Comparison of ENCODE assay signal across 27 cellular contexts in the genomic region with DNA sequence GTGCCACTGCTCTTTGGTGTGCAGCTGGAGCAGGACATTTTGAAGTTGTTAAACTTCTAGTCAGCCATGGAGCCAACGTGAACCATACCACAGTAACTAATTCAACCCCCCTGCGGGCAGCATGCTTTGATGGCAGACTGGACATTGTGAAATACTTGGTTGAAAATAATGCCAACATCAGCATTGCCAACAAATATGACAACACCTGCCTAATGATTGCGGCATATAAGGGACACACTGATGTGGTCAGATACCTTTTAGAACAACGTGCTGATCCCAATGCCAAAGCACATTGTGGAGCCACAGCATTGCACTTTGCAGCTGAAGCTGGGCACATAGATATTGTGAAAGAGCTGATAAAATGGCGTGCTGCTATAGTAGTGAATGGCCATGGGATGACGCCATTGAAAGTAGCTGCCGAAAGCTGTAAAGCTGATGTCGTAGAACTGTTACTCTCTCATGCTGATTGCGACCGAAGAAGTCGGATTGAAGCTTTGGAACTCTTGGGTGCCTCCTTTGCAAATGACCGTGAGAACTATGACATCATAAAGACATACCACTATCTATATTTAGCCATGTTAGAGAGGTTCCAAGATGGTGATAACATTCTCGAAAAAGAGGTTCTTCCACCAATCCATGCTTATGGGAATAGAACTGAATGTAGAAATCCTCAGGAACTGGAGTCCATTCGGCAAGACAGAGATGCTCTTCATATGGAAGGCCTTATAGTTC. TPM values are rescaled to one million over a fixed set of nuclear protein-coding genes. Genes with fewer than 3 reads are reported as not detected.
DNase-seq lines count a peak whose midpoint lies in the region; ATAC-seq, FAIRE-seq and TF ChIP-seq lines count a peak whose summit lies in the region.
"Had no signal": no experiment of that assay in that cellular context is flagged by ENCODE, and none has a peak within 500 bp of the region (broad histone marks: within the 10 kb centered on the region; RNA-seq: fewer than 3 reads in every experiment).

No MANE protein-coding gene starts in this region.

- BruUV-seq in MCF 10A (replicated peaks; lab: Mats Ljungman, UMichigan) (no TSS peak), HepG2 (replicated peaks; lab: Mats Ljungman, UMichigan) (no TSS peak)

- no peaks in the 10 kb centered on the region for H3K27me3 Mint-ChIP-seq in activated naive CD8-positive, alpha-beta T cell
- no peaks in the 10 kb centered on the region for H3K27me3 Mint-ChIP-seq in activated naive CD8-positive, alpha-beta T cell treated with anti-CD3 and anti-CD28 coated beads, Interleukin-2, amount 50 U/mL, for 24 hours
- H3K27me3 Mint-ChIP-seq in MCF 10A (ENCODE audit: insufficient read depth, unreplicated experiment), result no peaks in the 10 kb centered on the region
- H3K27me3 Mint-ChIP-seq: activated CD4-positive, alpha-beta memory T cell treated with anti-CD3 and anti-CD28 coated beads, Interleukin-2, amount 10 ng/mL, durations not matched to agents 7 days and 5 days; IgD-negative memory B cell; stimulated activated naive B cell treated with anti-CD40 and anti-IgM and Interleukin-4, amounts not matched to agents 10 μg/mL and 1 μg/mL and 100 μg/mL, for 72 hours; T-cell had no signal

- H3K4me1 ChIP-seq in HepG2 (ENCODE audit: insufficient read depth, low read length), result peaks cover 21% of the 10 kb centered on the region
- H3K4me1 ChIP-seq: SJSA1 had no signal

- H3K9me3 Mint-ChIP-seq in activated naive CD8-positive, alpha-beta T cell (ENCODE audit: low read depth), result no peaks in the 10 kb centered on the region
- H3K9me3 Mint-ChIP-seq in activated naive CD8-positive, alpha-beta T cell treated with anti-CD3 and anti-CD28 coated beads, Interleukin-2, amount 50 U/mL, for 24 hours, result no peaks in the 10 kb centered on the region
- no peaks in the 10 kb centered on the region for H3K9me3 Mint-ChIP-seq in MCF 10A (ENCODE audit: unreplicated experiment)
- H3K9me3 Mint-ChIP-seq: activated CD4-positive, alpha-beta memory T cell treated with anti-CD3 and anti-CD28 coated beads, Interleukin-2, amount 10 ng/mL, durations not matched to agents 7 days and 5 days; T-cell had no signal

- TF ChIP-seq CTCF in MCF 10A (IDR thresholded peaks at IDR 0.05; ENCODE audit: unreplicated experiment) (no peak), HepG2 (CRISPR knock-in tag; IDR thresholded peaks at IDR 0.05) (no peak)

- peaks cover 72% of the 10 kb centered on the region for H3K79me2 ChIP-seq in HepG2 (ENCODE audit: insufficient read depth, low read length)

- no peak for TF ChIP-seq RAD21 in HepG2 (CRISPR knock-in tag; IDR thresholded peaks at IDR 0.05)

- peaks cover 21% of the 10 kb centered on the region for H4K20me1 ChIP-seq in HepG2 (ENCODE audit: insufficient read depth, low read length)

- H3K4me3 ChIP-seq in HepG2 (replicated peaks in 1 of 3; ENCODE audit: insufficient read depth in 1 of 3, low read depth in 2 of 3, low read length in 3 of 3), result no peak overlapping the region
- H3K4me3 ChIP-seq: sigmoid colon, SJSA1, suprapubic skin had no signal

- H3K4me2 ChIP-seq in HepG2 (ENCODE audit: low read depth, low read length), result no peak overlapping the region

- peaks cover 9 to 40% of the 10 kb centered on the region in 2 experiments for H3K36me3 ChIP-seq in HepG2 (replicated peaks in 1 of 2; ENCODE audit: control insufficient read depth in 1 of 2, insufficient read depth in 2 of 2, low read length in 2 of 2)

- H3K27me3 ChIP-seq in HepG2 (ENCODE audit: control insufficient read depth in 1 of 2, insufficient read depth in 2 of 2, low read length in 2 of 2), result no peaks in the 10 kb centered on the region
- H3K27me3 ChIP-seq: sigmoid colon, SJSA1, suprapubic skin had no signal

- no peak for ATAC-seq in activated naive CD8-positive, alpha-beta T cell treated with anti-CD3 and anti-CD28 coated beads, Interleukin-2, amount 50 U/mL, for 24 hours
- ATAC-seq in HepG2, result no peak
- ATAC-seq: stimulated activated naive B cell treated with anti-CD40 and anti-IgM and Interleukin-4, amounts not matched to agents 10 μg/mL and 1 μg/mL and 100 μg/mL, for 72 hours had no signal

- CTCF ChIA-PET in MCF 10A (lab: Yijun Ruan, JAX) (interaction anchor here (0.7 to 4.3 kb wide), 5 partner anchors 10 to 86 kb away, joined by 3 to 26 read pairs (median 5); no protein-coding TSS in a partner anchor), HepG2 (lab: Yijun Ruan, JAX; ENCODE audit: low intra/inter-chr PET ratio, low total read pairs) (no interaction called here)

- DNase-seq in activated naive CD8-positive, alpha-beta T cell treated with anti-CD3 and anti-CD28 coated beads, Interleukin-2, amount 50 U/mL, for 24 hours, result no peak
- DNase-seq in MCF 10A (ENCODE audit: unreplicated experiment), result no peak
- no peak for DNase-seq in HepG2 (ENCODE audit: low spot score)
- DNase-seq in urothelium cell line (ENCODE audit: low spot score), result no peak
- no peak for DNase-seq in substantia nigra (lab: John Stamatoyannopoulos, UW)
- no peak for DNase-seq in HK-2 (ENCODE audit: unreplicated experiment)
- no peak for DNase-seq in GM19238 (ENCODE audit: insufficient read length, low spot score)
- DNase-seq: activated CD4-positive, alpha-beta memory T cell treated with anti-CD3 and anti-CD28 coated beads, Interleukin-2, amount 10 ng/mL, durations not matched to agents 7 days and 5 days; activated CD4-positive, CD25-positive, alpha-beta regulatory T cell; activated effector memory CD4-positive, alpha-beta T cell treated with Interleukin-2 at 50 U/mL for 16 hours; DMS153; kidney glomerular epithelial cell; mesenchymal stem cell; NCI-H1092 treated with DMSO at 0.1 percent for 48 hours; NCI-H1930; NCI-H774; sigmoid colon; stimulated activated CD4-positive, alpha-beta T cell treated with anti-CD3 and anti-CD28 coated beads, Interleukin-15, amount 100 ng/mL, for 24 hours; stimulated activated naive B cell treated with anti-CD40 and anti-IgM and Interleukin-4, amounts not matched to agents 10 μg/mL and 1 μg/mL and 100 μg/mL, for 72 hours; T-cell had no signal

- H3K27ac Mint-ChIP-seq in activated naive CD8-positive, alpha-beta T cell, result peak overlapping the region; percentile 41
- H3K27ac Mint-ChIP-seq in activated naive CD8-positive, alpha-beta T cell treated with anti-CD3 and anti-CD28 coated beads, Interleukin-2, amount 50 U/mL, for 24 hours, result no peak overlapping the region
- H3K27ac Mint-ChIP-seq in MCF 10A (ENCODE audit: low read depth, unreplicated experiment), result peak overlapping the region; percentile 46
- H3K27ac Mint-ChIP-seq: activated CD4-positive, alpha-beta memory T cell treated with anti-CD3 and anti-CD28 coated beads, Interleukin-2, amount 10 ng/mL, durations not matched to agents 7 days and 5 days; IgD-negative memory B cell; stimulated activated naive B cell treated with anti-CD40 and anti-IgM and Interleukin-4, amounts not matched to agents 10 μg/mL and 1 μg/mL and 100 μg/mL, for 72 hours had no signal

- no peak overlapping the region for H2AFZ ChIP-seq in HepG2 (ENCODE audit: low read length)

- H3K4me3 Mint-ChIP-seq in activated naive CD8-positive, alpha-beta T cell, result no peak overlapping the region
- no peak overlapping the region for H3K4me3 Mint-ChIP-seq in activated naive CD8-positive, alpha-beta T cell treated with anti-CD3 and anti-CD28 coated beads, Interleukin-2, amount 50 U/mL, for 24 hours
- no peak overlapping the region for H3K4me3 Mint-ChIP-seq in MCF 10A (ENCODE audit: unreplicated experiment)
- H3K4me3 Mint-ChIP-seq: activated CD4-positive, alpha-beta memory T cell treated with anti-CD3 and anti-CD28 coated beads, Interleukin-2, amount 10 ng/mL, durations not matched to agents 7 days and 5 days; IgD-negative memory B cell; stimulated activated naive B cell treated with anti-CD40 and anti-IgM and Interleukin-4, amounts not matched to agents 10 μg/mL and 1 μg/mL and 100 μg/mL, for 72 hours; T-cell had no signal

- in situ Hi-C loops in HepG2 (cut with HindIII; ENCODE audit: extremely low pct_ligation_motif_present, low pct_unique_long_range_greater_than_20kb), result no loop called here

- POLR2A ChIA-PET in MCF 10A (lab: Yijun Ruan, JAX), result interaction anchor here (0.6 to 15.2 kb wide), 10 partner anchors 8 to 1125 kb away, joined by 3 to 415 read pairs (median 6); a partner anchor contains a TSS
- POLR2A ChIA-PET in HepG2 (lab: Yijun Ruan, JAX), result interaction anchor here (1.8 kb wide), 1 partner anchor 12 kb away, joined by 6 read pairs; a partner anchor contains a TSS

- H3K27ac ChIP-seq in HepG2 (ENCODE audit: extremely low read length, insufficient read depth, low read length), result no peak overlapping the region
- H3K27ac ChIP-seq in substantia nigra (ENCODE audit: low read depth, low read length, poor library complexity, severe bottlenecking), result no peak overlapping the region
- H3K27ac ChIP-seq: SJSA1 had no signal

- WGBS in HepG2 (ENCODE audit: low lambda C conversion rate), result 97% methylated on average over 14 of the region's 14 CpGs

- peaks cover 16% of the 10 kb centered on the region for H3K36me3 Mint-ChIP-seq in activated naive CD8-positive, alpha-beta T cell
- H3K36me3 Mint-ChIP-seq in activated naive CD8-positive, alpha-beta T cell treated with anti-CD3 and anti-CD28 coated beads, Interleukin-2, amount 50 U/mL, for 24 hours (ENCODE audit: low read depth), result peaks cover 51% of the 10 kb centered on the region
- H3K36me3 Mint-ChIP-seq in MCF 10A (ENCODE audit: insufficient read depth, unreplicated experiment), result peaks cover 93% of the 10 kb centered on the region

- no peak overlapping the region for H3K9ac ChIP-seq in HepG2 (ENCODE audit: insufficient read depth, low read depth, low read length)

- TF ChIP-seq EP300 in HepG2 (IDR thresholded peaks at IDR 0.05; ENCODE audit: low read depth in 2 of 2, low read length in 2 of 2) (no peak), HepG2 (CRISPR knock-in tag; IDR thresholded peaks at IDR 0.05; ENCODE audit: borderline replicate concordance) (no peak)

- H3K9me3 ChIP-seq in HepG2 (ENCODE audit: low read length), result no peaks in the 10 kb centered on the region
- H3K9me3 ChIP-seq: sigmoid colon, SJSA1, suprapubic skin had no signal

- TF ChIP-seq POLR2A in HepG2 (IDR thresholded peaks at IDR 0.05; ENCODE audit: insufficient read depth in 1 of 2, low read depth in 2 of 2, low read length in 2 of 2), result no peak

- no peak for FAIRE-seq in HepG2 (lab: Jason Lieb, UNC)
- peak; percentile 77 for FAIRE-seq in urothelium cell line (lab: Jason Lieb, UNC)
- FAIRE-seq: A204.1, endothelial cell of umbilical vein, GM19239 had no signal

- intact Hi-C loops in MCF 10A (cut with micrococcal nuclease), result loop anchor here (5.0 kb wide), 1 partner anchor 37 kb away; no protein-coding TSS in a partner anchor
- intact Hi-C loops in HepG2 (cut with micrococcal nuclease; ENCODE audit: unreplicated experiment), result no loop called here

- H3K4me1 Mint-ChIP-seq in activated naive CD8-positive, alpha-beta T cell (ENCODE audit: low read depth), result peaks cover 84% of the 10 kb centered on the region
- peaks cover 79% of the 10 kb centered on the region for H3K4me1 Mint-ChIP-seq in activated naive CD8-positive, alpha-beta T cell treated with anti-CD3 and anti-CD28 coated beads, Interleukin-2, amount 50 U/mL, for 24 hours
- H3K4me1 Mint-ChIP-seq in MCF 10A (ENCODE audit: insufficient read depth, unreplicated experiment), result peaks cover 46% of the 10 kb centered on the region

RNA-seq across cellular contexts. Expression of a gene that starts 12.2 kb away (rescaled TPM):
- 50.7 and 70.2 TPM in 2 replicates for total RNA-seq in MCF 10A (2022)
- 38.1 and 41.2 TPM in 2 replicates for total RNA-seq in HepG2 (2016; rRNA removed; fragmentation: Illumina TruSeq; extraction: Trizol)
- total RNA-seq in HepG2 (2016; cell fraction: cytosol; rRNA removed; fragmentation: Illumina TruSeq; extraction: Trizol; ENCODE audit: low read depth), result 1.8 and 3.1 TPM in 2 replicates
- total RNA-seq in HepG2 (2016; cell fraction: insoluble cytoplasmic fraction; rRNA removed; fragmentation: Illumina TruSeq; extraction: Trizol), result 30.7 and 45.0 TPM in 2 replicates
- 14.6 and 17.1 TPM in 2 replicates for total RNA-seq in HepG2 (2016; cell fraction: membrane; rRNA removed; fragmentation: Illumina TruSeq; extraction: Trizol)
- total RNA-seq in HepG2 (2016; cell fraction: nucleus; rRNA removed; fragmentation: Illumina TruSeq; extraction: Trizol), result 28.2 and 28.4 TPM in 2 replicates
- 40.0 and 40.3 TPM in 2 replicates for polyA plus RNA-seq in HepG2 (2011; rRNA removed)
- 19.1 and 23.6 TPM in 2 replicates for polyA plus RNA-seq in HepG2 (2011; cell fraction: cytosol; rRNA removed)
- polyA plus RNA-seq in HepG2 (2011; cell fraction: nucleus; rRNA removed), result 21.4 and 22.7 TPM in 2 replicates
- 16.6 and 17.3 TPM in 2 replicates for polyA plus RNA-seq in HepG2 (2012)
- polyA plus RNA-seq in HepG2 (2016; cell fraction: cytosol; fragmentation: Illumina TruSeq; extraction: Trizol; ENCODE audit: low read depth), result 0.72 and 0.80 TPM in 2 replicates
- polyA plus RNA-seq in HepG2 (2016; cell fraction: insoluble cytoplasmic fraction; fragmentation: Illumina TruSeq; extraction: Trizol; ENCODE audit: low read depth), result 19.0 and 20.2 TPM in 2 replicates
- 4.2 and 4.6 TPM in 2 replicates for polyA plus RNA-seq in HepG2 (2016; cell fraction: membrane; fragmentation: Illumina TruSeq; extraction: Trizol; ENCODE audit: low read depth)
- 19.1 and 25.5 TPM in 2 replicates for polyA plus RNA-seq in HepG2 (2016; cell fraction: nucleus; fragmentation: Illumina TruSeq; extraction: Trizol; ENCODE audit: insufficient read depth, low read depth)
- polyA minus RNA-seq in HepG2 (2011; rRNA and poly(A)+ RNA removed; ENCODE audit: low replicate concordance), result 110 and 233 TPM in 2 replicates
- polyA minus RNA-seq in HepG2 (2011; cell fraction: cytosol; rRNA and poly(A)+ RNA removed), result 70.9 and 90.9 TPM in 2 replicates
- polyA minus RNA-seq in HepG2 (2011; cell fraction: nucleus; rRNA and poly(A)+ RNA removed), result 58.1 and 77.1 TPM in 2 replicates
